In the genomic region with DNA sequence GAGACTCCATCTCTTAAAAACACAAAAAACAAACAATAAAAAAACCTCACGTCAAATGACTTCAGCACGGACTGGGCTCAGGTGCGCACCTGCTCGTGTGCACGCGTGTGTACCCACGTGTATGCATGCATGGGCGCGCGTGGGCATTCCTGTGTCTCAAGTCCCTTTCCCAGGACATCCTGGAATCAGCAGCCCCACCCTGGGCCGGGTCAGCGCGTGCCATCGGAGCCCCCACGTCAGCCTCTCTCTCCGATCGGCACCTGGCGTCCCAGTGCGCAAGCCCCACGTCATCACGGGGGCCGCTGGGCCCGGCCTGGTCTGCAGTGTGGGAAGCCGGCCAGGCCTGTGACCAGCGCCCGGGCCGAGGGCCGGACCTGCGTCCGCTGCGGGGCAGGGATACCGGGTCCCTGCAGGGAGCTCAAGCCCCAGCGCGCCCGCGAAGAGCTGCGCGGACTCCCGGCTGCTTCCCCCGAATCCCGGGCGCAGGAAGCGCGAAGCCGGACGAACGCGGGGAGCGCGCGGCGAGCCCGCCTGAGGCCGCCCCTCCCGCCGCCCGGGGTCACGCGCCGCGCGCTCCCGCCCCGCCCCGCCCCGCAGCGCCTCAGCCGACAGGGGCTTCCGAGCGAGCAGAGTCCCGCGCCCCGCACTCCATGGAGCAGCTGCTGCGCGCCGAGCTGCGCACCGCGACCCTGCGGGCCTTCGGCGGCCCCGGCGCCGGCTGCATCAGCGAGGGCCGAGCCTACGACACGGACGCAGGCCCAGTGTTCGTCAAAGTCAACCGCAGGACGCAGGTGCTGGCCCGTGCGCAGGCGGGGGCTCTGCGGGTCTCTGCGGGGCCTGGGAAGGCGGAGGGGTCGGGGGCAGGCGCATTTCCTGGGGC, we compare ENCODE assay signal across 8 cellular contexts. TPM values are rescaled to one million over a fixed set of nuclear protein-coding genes. Genes with fewer than 3 reads are reported as not detected.
DNase-seq lines count a peak whose midpoint lies in the region; ATAC-seq and TF ChIP-seq lines count a peak whose summit lies in the region.

TSS of gene FN3K (plus strand) at position 629 of the 880 bp plus-strand sequence. CDS start at position 651, 22 bp downstream.

- H3K4me1 ChIP-seq in Peyer's patch (peaks cover 0 to 17% (median 2%) of the 10 kb centered on the region in 4 donors), body of pancreas (peaks cover 36% of the 10 kb centered on the region), hepatocyte (ENCODE audit: insufficient read depth) (peaks cover 5% of the 10 kb centered on the region)

- H2AFZ ChIP-seq in hepatocyte = peak within 1 kb of the TSS; percentile 69

- DNase-seq in stimulated activated CD4-positive, alpha-beta T cell treated with anti-CD3 and anti-CD28 coated beads, Interleukin-4, amount 100 ng/mL, for 1 hour = peak; percentile 33
- no peak for DNase-seq in stimulated activated CD4-positive, alpha-beta T cell treated with anti-CD3 and anti-CD28 coated beads, Interleukin-2, amount 100 ng/mL, for 48 hours
- peak in 2 of 3 donors; percentile 66 to 80 for DNase-seq in Peyer's patch
- DNase-seq in body of pancreas = peak; percentile 67 to 80 (median 72)
- DNase-seq in hepatocyte (ENCODE audit: low spot score) = peak; percentile 81
- DNase-seq in pons (ENCODE audit: low spot score) = peak; percentile 51
- no peak for DNase-seq in KG1 (lab: John Stamatoyannopoulos, UW)

- H3K79me2 ChIP-seq in hepatocyte = peaks cover 18% of the 10 kb centered on the region

- H3K27me3 ChIP-seq in Peyer's patch (no peaks in the 10 kb centered on the region), body of pancreas (no peaks in the 10 kb centered on the region), hepatocyte (no peaks in the 10 kb centered on the region)

- H3K9me2 ChIP-seq in hepatocyte (replicated peaks; ENCODE audit: insufficient read depth) = no peaks in the 10 kb centered on the region

- H3K4me2 ChIP-seq in hepatocyte = peak within 1 kb of the TSS; percentile 80

- H3K27ac ChIP-seq in Peyer's patch = peak within 1 kb of the TSS; percentile 58 to 79 (median 66)
- H3K27ac ChIP-seq in body of pancreas = peak within 1 kb of the TSS; percentile 46 to 82 (median 65)
- peak within 1 kb of the TSS; percentile 74 for H3K27ac ChIP-seq in hepatocyte

- peaks cover 0 to 8% (median 0%) of the 10 kb centered on the region in 4 donors for H3K9me3 ChIP-seq in Peyer's patch
- no peaks in the 10 kb centered on the region for H3K9me3 ChIP-seq in body of pancreas
- no peaks in the 10 kb centered on the region for H3K9me3 ChIP-seq in hepatocyte (ENCODE audit: low read depth)

- H4K20me1 ChIP-seq in hepatocyte (ENCODE audit: insufficient read depth, poor library complexity, severe bottlenecking) = no peaks in the 10 kb centered on the region

- peak within 1 kb of the TSS; percentile 52 to 94 (median 76) for H3K4me3 ChIP-seq in Peyer's patch
- H3K4me3 ChIP-seq in body of pancreas = peak within 1 kb of the TSS; percentile 51 to 56
- H3K4me3 ChIP-seq in hepatocyte = peak within 1 kb of the TSS; percentile 68

- peak in 1 of 2 donors; percentile 38 for TF ChIP-seq POLR2A in Peyer's patch (IDR thresholded peaks at IDR 0.05)
- TF ChIP-seq POLR2A in body of pancreas (IDR thresholded peaks at IDR 0.05) = peak; percentile 55 to 69 (median 61)

- ATAC-seq in body of pancreas (peak; percentile 79), HG03520 (IDR thresholded peaks at IDR 0.05; ENCODE audit: unreplicated experiment) (no peak)

- TF ChIP-seq CTCF in Peyer's patch (IDR thresholded peaks at IDR 0.05) = peak in 1 of 6 experiments; percentile 16
- no peak for TF ChIP-seq CTCF in body of pancreas (IDR thresholded peaks at IDR 0.05)
- TF ChIP-seq CTCF in hepatocyte (IDR thresholded peaks at IDR 0.05; ENCODE audit: poor library complexity) = no peak

- WGBS in body of pancreas, 2 donors = 0 to 2% methylated on average over 11 to 96 of the region's 101 CpGs
- WGBS in hepatocyte (ENCODE audit: low lambda C conversion rate, missing lambda C conversion rate) = 8% methylated on average over 71 of the region's 101 CpGs

- intact Hi-C loops in body of pancreas (cut with DNase I) = no loop called here

- H3K36me3 ChIP-seq in Peyer's patch (peaks cover 0 to 7% (median 0%) of the 10 kb centered on the region in 3 donors), body of pancreas (replicated peaks in 1 of 2; ENCODE audit: insufficient read depth in 1 of 2, low read depth in 2 of 2) (peaks cover 0 to 7% of the 10 kb centered on the region in 2 donors), hepatocyte (replicated peaks; ENCODE audit: insufficient read depth, low read depth) (no peaks in the 10 kb centered on the region)

RNA-seq across cellular contexts. Expression of gene FN3K, which starts in this region (rescaled TPM):
- total RNA-seq in Peyer's patch (10 to 100 TPM; 14.0 to 56.3 (median 23.0) TPM), body of pancreas (10 to 100 TPM; 15.2 to 29.1 TPM), hepatocyte (4.0 and 17.3 TPM in 2 replicates)
- polyA plus RNA-seq in hepatocyte = 12.8 and 13.7 TPM in 2 replicates

Comparison
In these comparisons a context has a peak if more than half of its experiments do, and no peak if none do; other contexts are left out.
1. DNase-seq: peak in stimulated activated CD4-positive, alpha-beta T cell treated with anti-CD3 and anti-CD28 coated beads, Interleukin-4, amount 100 ng/mL, for 1 hour (single experiment), Peyer's patch (2 of 3), body of pancreas (4 of 4), hepatocyte (single experiment) and pons (single experiment); none in stimulated activated CD4-positive, alpha-beta T cell treated with anti-CD3 and anti-CD28 coated beads, Interleukin-2, amount 100 ng/mL, for 48 hours (0 of 2) and KG1 (single experiment).
2. Peak in every context shown above with its lines, with median percentiles within 50 percentile points of each other: H3K27ac ChIP-seq and H3K4me3 ChIP-seq.